Comparison of ENCODE assay signal across 1 cellular context in genomic region chr20:53677447-53678314, GRCh38.
TF ChIP-seq lines count a peak whose summit lies in the region.

No MANE protein-coding gene starts in this region.

TF ChIP-seq in HepG2, 621 proteins besides CTCF, POLR2A, EP300 and RAD21 (continued from another document and continues in another):
- TF ChIP-seq NFE2L1 (CRISPR knock-in tag; IDR thresholded peaks at IDR 0.05; ENCODE audit: borderline replicate concordance) = no peak
- TF ChIP-seq ZFAT (CRISPR knock-in tag; conservative IDR thresholded peaks at IDR 0.05) = no peak
- TF ChIP-seq TFDP2 (CRISPR knock-in tag; IDR thresholded peaks at IDR 0.05) = peak; percentile 72; the same call in 1 of the 2 replicates
- peak; percentile 11; the same call in 1 of the 2 replicates for TF ChIP-seq ZBTB33 (CRISPR knock-in tag; IDR thresholded peaks at IDR 0.05)
- no peak for TF ChIP-seq MXD3 (CRISPR knock-in tag; IDR thresholded peaks at IDR 0.05)
- no peak for TF ChIP-seq SCMH1 (CRISPR knock-in tag; IDR thresholded peaks at IDR 0.05; ENCODE audit: borderline replicate concordance)
- peak; percentile 86 for TF ChIP-seq MEIS1 (CRISPR knock-in tag; IDR thresholded peaks at IDR 0.05; ENCODE audit: borderline replicate concordance)
- TF ChIP-seq HOXA9 (CRISPR knock-in tag; IDR thresholded peaks at IDR 0.05; ENCODE audit: borderline replicate concordance) = no peak
- no peak for TF ChIP-seq ZNF138 (CRISPR knock-in tag; IDR thresholded peaks at IDR 0.05; ENCODE audit: low read depth)
- TF ChIP-seq ZNF235 (CRISPR knock-in tag; IDR thresholded peaks at IDR 0.05; ENCODE audit: borderline replicate concordance) = peak; percentile 62; the same call in 1 of the 2 replicates
- peak; percentile 59; the same call in 1 of the 2 replicates for TF ChIP-seq KDM1A (CRISPR knock-in tag; IDR thresholded peaks at IDR 0.05)
- peak; percentile 80; the same call in 1 of the 2 replicates for TF ChIP-seq ZNF205 (CRISPR knock-in tag; IDR thresholded peaks at IDR 0.05)
- no peak for TF ChIP-seq ZNF513 (CRISPR knock-in tag; conservative IDR thresholded peaks at IDR 0.05)
- TF ChIP-seq SMC3 (IDR thresholded peaks at IDR 0.05; ENCODE audit: low read length) = peak; percentile 31
- TF ChIP-seq CAMTA2 (CRISPR knock-in tag; IDR thresholded peaks at IDR 0.05; ENCODE audit: borderline replicate concordance) = 0 out of 2 replicates have a peak, but pooled peaks have one; percentile 75
- TF ChIP-seq PATZ1 (CRISPR knock-in tag; IDR thresholded peaks at IDR 0.05) = peak; percentile 99
- peak; percentile 76 for TF ChIP-seq SP140L (CRISPR knock-in tag; IDR thresholded peaks at IDR 0.05; ENCODE audit: borderline replicate concordance)
- TF ChIP-seq SRSF9 (IDR thresholded peaks at IDR 0.05; ENCODE audit: borderline replicate concordance, insufficient read depth, low read depth, low read length, poor library complexity, severe bottlenecking) = no peak
- TF ChIP-seq ZNF280B (CRISPR knock-in tag; IDR thresholded peaks at IDR 0.05; ENCODE audit: borderline replicate concordance) = no peak
- TF ChIP-seq ZNF343 (CRISPR knock-in tag; IDR thresholded peaks at IDR 0.05) = peak; percentile 71; the same call in 1 of the 2 replicates
- no peak for TF ChIP-seq BATF2 (CRISPR knock-in tag; IDR thresholded peaks at IDR 0.05)
- peak; percentile 54; the same call in 1 of the 2 replicates for TF ChIP-seq HOXD1 (CRISPR knock-in tag; IDR thresholded peaks at IDR 0.05)
- no peak for TF ChIP-seq ZNF253 (CRISPR knock-in tag; IDR thresholded peaks at IDR 0.05; ENCODE audit: borderline replicate concordance)
- TF ChIP-seq ZNF232 (CRISPR knock-in tag; IDR thresholded peaks at IDR 0.05; ENCODE audit: borderline replicate concordance) = peak; percentile 77; the same call in 1 of the 2 replicates
- TF ChIP-seq ZNF275 (CRISPR knock-in tag; IDR thresholded peaks at IDR 0.05; ENCODE audit: borderline replicate concordance) = 0 out of 2 replicates have a peak, but pooled peaks have one; percentile 48
- no peak for TF ChIP-seq ATF5 (CRISPR knock-in tag; IDR thresholded peaks at IDR 0.05; ENCODE audit: low read depth)
- TF ChIP-seq HNRNPL (IDR thresholded peaks at IDR 0.05; ENCODE audit: low read depth, low read length) = peak; percentile 97
- peak; percentile 74 for TF ChIP-seq ZNF644 (CRISPR knock-in tag; IDR thresholded peaks at IDR 0.05; ENCODE audit: low read depth)
- TF ChIP-seq EZH2 (conservative IDR thresholded peaks at IDR 0.05; ENCODE audit: low read depth, low read length) = no peak
- peak; percentile 93; the same call in 1 of the 2 replicates for TF ChIP-seq MYC (CRISPR knock-in tag; IDR thresholded peaks at IDR 0.05; ENCODE audit: borderline replicate concordance)
- TF ChIP-seq HNF1B (CRISPR knock-in tag; IDR thresholded peaks at IDR 0.05) = peak; percentile 93
- no peak for TF ChIP-seq ZNF10 (CRISPR knock-in tag; IDR thresholded peaks at IDR 0.05; ENCODE audit: borderline replicate concordance, low read depth)
- no peak for TF ChIP-seq SP1 (IDR thresholded peaks at IDR 0.05)
- TF ChIP-seq SP1 (CRISPR knock-in tag; IDR thresholded peaks at IDR 0.05) = peak; percentile 23; the same call in 1 of the 2 replicates
- TF ChIP-seq ZNF180 (CRISPR knock-in tag; IDR thresholded peaks at IDR 0.05; ENCODE audit: borderline replicate concordance, low read depth) = no peak
- peak; percentile 86 for TF ChIP-seq ZNF770 (CRISPR knock-in tag; IDR thresholded peaks at IDR 0.05)
- peak; percentile 88; the same call in 1 of the 2 replicates for TF ChIP-seq IRF9 (CRISPR knock-in tag; IDR thresholded peaks at IDR 0.05; ENCODE audit: borderline replicate concordance)
- no peak for TF ChIP-seq ZNF83 (CRISPR knock-in tag; IDR thresholded peaks at IDR 0.05; ENCODE audit: borderline replicate concordance)
- TF ChIP-seq ZNF230 (CRISPR knock-in tag; IDR thresholded peaks at IDR 0.05) = peak; percentile 58; the same call in 1 of the 2 replicates
- TF ChIP-seq MAZ (IDR thresholded peaks at IDR 0.05; ENCODE audit: borderline replicate concordance, low read depth, low read length) = peak; percentile 90
- TF ChIP-seq MAZ (CRISPR knock-in tag; IDR thresholded peaks at IDR 0.05; ENCODE audit: low read depth) = peak; percentile 65
- TF ChIP-seq IKZF5 (CRISPR knock-in tag; IDR thresholded peaks at IDR 0.05) = peak; percentile 96
- TF ChIP-seq HMGA1 (CRISPR knock-in tag; conservative IDR thresholded peaks at IDR 0.05) = no peak
